Comparison of ENCODE assay signal across 9 cellular contexts in the genomic region with DNA sequence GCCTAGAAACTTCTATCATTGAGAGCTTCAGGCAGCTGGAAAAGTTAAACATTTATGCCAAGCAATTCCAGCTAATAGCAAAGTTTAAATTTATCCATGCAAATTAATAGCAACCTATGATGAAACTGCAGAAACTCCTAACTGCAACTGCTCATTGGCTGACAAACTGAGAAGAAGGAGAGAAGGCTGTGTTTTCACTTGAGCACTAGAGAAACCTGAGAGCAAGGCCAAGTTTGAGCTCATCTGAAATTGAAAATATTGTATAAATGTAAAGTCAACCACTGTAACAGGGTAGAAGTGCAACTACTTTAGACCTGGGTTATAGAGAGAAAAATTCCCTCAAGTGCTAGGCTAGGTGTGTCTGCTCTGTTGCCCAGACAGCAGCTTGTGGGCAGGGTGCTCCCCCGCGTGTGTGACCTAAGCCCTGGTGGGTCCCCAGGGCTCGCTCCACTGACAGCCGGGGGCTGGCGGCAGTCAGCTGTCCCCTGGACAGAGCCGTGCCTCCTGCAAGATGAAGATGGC. TPM values are rescaled to one million over a fixed set of nuclear protein-coding genes. Genes with fewer than 3 reads are reported as not detected.
DNase-seq lines count a peak whose midpoint lies in the region; ATAC-seq and TF ChIP-seq lines count a peak whose summit lies in the region.
"Had no signal": no experiment of that assay in that cellular context is flagged by ENCODE, and none has a peak within 500 bp of the region (broad histone marks: within the 10 kb centered on the region; RNA-seq: fewer than 3 reads in every experiment).

No MANE protein-coding gene starts in this region.

- H4K8ac ChIP-seq in trophoblast cell (ENCODE audit: low read depth, low read length) = no peak overlapping the region

- peaks cover 49% of the 10 kb centered on the region for H3K4me1 ChIP-seq in left ventricle myocardium inferior
- H3K4me1 ChIP-seq in aorta (ENCODE audit: control insufficient read depth in 1 of 2, insufficient read depth in 2 of 2, low read length in 2 of 2) = peaks cover 0 to 2% of the 10 kb centered on the region in 2 donors
- H3K4me1 ChIP-seq in trophoblast cell (ENCODE audit: control insufficient read depth in 1 of 2, insufficient read depth in 2 of 2, low read length in 2 of 2) = peaks cover 0 to 2% of the 10 kb centered on the region in 2 experiments

- H2BK5ac ChIP-seq in trophoblast cell (ENCODE audit: low read depth, low read length, poor library complexity) = no peak overlapping the region

- no peaks in the 10 kb centered on the region for H3K9me3 ChIP-seq in left ventricle myocardium inferior (replicated peaks)
- no peaks in the 10 kb centered on the region for H3K9me3 ChIP-seq in aorta (ENCODE audit: control insufficient read depth, low read length)
- no peaks in the 10 kb centered on the region for H3K9me3 ChIP-seq in trophoblast cell (ENCODE audit: insufficient read depth, low read depth, low read length)

- H3K14ac ChIP-seq in trophoblast cell (ENCODE audit: low read length) = no peak overlapping the region

- no peak overlapping the region for H2AFZ ChIP-seq in trophoblast cell (ENCODE audit: insufficient read depth, low read length, poor library complexity)

- no peaks in the 10 kb centered on the region for H3K79me2 ChIP-seq in trophoblast cell (ENCODE audit: control insufficient read depth, insufficient read depth, low read length, poor library complexity)

- TF ChIP-seq CTCF in left ventricle myocardium inferior (IDR thresholded peaks at IDR 0.05; ENCODE audit: borderline replicate concordance) = no peak
- no peak for TF ChIP-seq CTCF in cardiac fibroblast (IDR thresholded peaks at IDR 0.05; ENCODE audit: low read depth, low read length)

- no peaks in the 10 kb centered on the region for H3K27me3 ChIP-seq in left ventricle myocardium inferior (ENCODE audit: low read depth)
- H3K27me3 ChIP-seq in aorta (ENCODE audit: control insufficient read depth in 1 of 2, insufficient read depth in 2 of 2, low read length in 1 of 2) = no peaks in the 10 kb centered on the region
- no peaks in the 10 kb centered on the region for H3K27me3 ChIP-seq in trophoblast cell (ENCODE audit: insufficient read depth, low read length)

- whole genome bisulfite sequencing in aorta, 2 donors = 70 to 80% methylated on average over 6 of the region's 6 CpGs
- no CpG with 5 or more reads among the region's 6 CpGs for WGBS in trophoblast cell (ENCODE audit: extremely low coverage, insufficient coverage, insufficient read length)

- H4K91ac ChIP-seq in trophoblast cell (ENCODE audit: low read depth, low read length) = no peak overlapping the region

- H3K79me1 ChIP-seq in trophoblast cell (ENCODE audit: low read length) = no peaks in the 10 kb centered on the region

- intact Hi-C loops in Right ventricle myocardium inferior (cut with DNase I) = no loop called here
- intact Hi-C loops in left ventricle myocardium inferior (cut with micrococcal nuclease) = no loop called here
- intact Hi-C loops in aorta (cut with DNase I) = no loop called here

- H3K27ac ChIP-seq in left ventricle myocardium inferior (replicated peaks) (no peak overlapping the region), aorta (ENCODE audit: low read depth in 1 of 2, low read length in 2 of 2) (no peak overlapping the region), trophoblast cell (ENCODE audit: low read depth, low read length) (no peak overlapping the region)

- H3K9ac ChIP-seq in trophoblast cell (ENCODE audit: low read length) = no peak overlapping the region

- H3K18ac ChIP-seq in trophoblast cell (ENCODE audit: low read length) = no peak overlapping the region

- H2AK5ac ChIP-seq in trophoblast cell (ENCODE audit: low read length) = no peak overlapping the region

- H3K4ac ChIP-seq in trophoblast cell (ENCODE audit: low read depth, low read length) = no peak overlapping the region

- H3K36me3 ChIP-seq in left ventricle myocardium inferior (peaks cover 6% of the 10 kb centered on the region), aorta (ENCODE audit: control insufficient read depth in 1 of 2, insufficient read depth in 2 of 2, low read length in 1 of 2) (no peaks in the 10 kb centered on the region), trophoblast cell (ENCODE audit: control insufficient read depth in 1 of 2, insufficient read depth in 2 of 2, low read length in 2 of 2) (no peaks in the 10 kb centered on the region)

- H2BK12ac ChIP-seq in trophoblast cell (ENCODE audit: low read length) = no peak overlapping the region

- H4K12ac ChIP-seq in trophoblast cell (ENCODE audit: low read depth, low read length) = no peak overlapping the region

- ATAC-seq in Right ventricle myocardium inferior (peak; percentile 50), HG02885 (IDR thresholded peaks at IDR 0.05; ENCODE audit: poor library complexity, unreplicated experiment) (peak; percentile 83), aorta (ENCODE audit: low FRiP score) (peak; percentile 36)

- H3K4me2 ChIP-seq in trophoblast cell (ENCODE audit: low read length) = no peak overlapping the region

- H3K23ac ChIP-seq in trophoblast cell (ENCODE audit: low read length) = no peak overlapping the region

- DNase-seq in Right ventricle myocardium inferior (ENCODE audit: missing footprints) (peak; percentile 58), left ventricle myocardium inferior (no peak), cardiac fibroblast (ENCODE audit: low read depth in 2 of 2) (peak; percentile 34 to 42), aorta (no peak), activated gamma-delta T cell (lab: John Stamatoyannopoulos, UW) (no peak), trophoblast cell (no peak), NCI-H2107 treated with DMSO at 0.1 percent for 48 hours (lab: John Stamatoyannopoulos, UW; ENCODE audit: unreplicated experiment) (no peak)
- DNase-seq: 8988T had no signal

- no peak overlapping the region for H2BK120ac ChIP-seq in trophoblast cell (ENCODE audit: insufficient read depth, low read length, poor library complexity)

- H3K4me3 ChIP-seq in left ventricle myocardium inferior (no peak overlapping the region), cardiac fibroblast (replicated peaks in 1 of 2; ENCODE audit: low read depth in 2 of 2, low read length in 2 of 2) (no peak overlapping the region), aorta (ENCODE audit: low read length in 2 of 2) (no peak overlapping the region), trophoblast cell (ENCODE audit: low read depth, low read length) (no peak overlapping the region)

RNA-seq across cellular contexts. Expression of gene CABYR, which starts 50.2 kb away (rescaled TPM):
- total RNA-seq in Right ventricle myocardium inferior (not detected), left ventricle myocardium inferior (not detected), aorta (1 to 10 TPM; 4.2 to 5.5 TPM)
- 1 to 10 TPM in 1 of 2 donors, not detected in 1; 3.4 TPM for polyA plus RNA-seq in aorta
- 11.1 and 11.6 TPM in 2 replicates for polyA plus RNA-seq in trophoblast cell (2013)

Comparison
In these comparisons a context has a peak if more than half of its experiments do, and no peak if none do; other contexts are left out.
1. DNase-seq: peak in Right ventricle myocardium inferior (single experiment) and cardiac fibroblast (2 of 2); none in left ventricle myocardium inferior (single experiment), aorta (0 of 2), activated gamma-delta T cell (single experiment), trophoblast cell (0 of 2) and NCI-H2107 treated with DMSO at 0.1 percent for 48 hours (single experiment).
2. Peak in every context shown above with its lines, with median percentiles within 50 percentile points of each other: ATAC-seq.